ENCODE assay signal across 1 cellular context in the genomic region with DNA sequence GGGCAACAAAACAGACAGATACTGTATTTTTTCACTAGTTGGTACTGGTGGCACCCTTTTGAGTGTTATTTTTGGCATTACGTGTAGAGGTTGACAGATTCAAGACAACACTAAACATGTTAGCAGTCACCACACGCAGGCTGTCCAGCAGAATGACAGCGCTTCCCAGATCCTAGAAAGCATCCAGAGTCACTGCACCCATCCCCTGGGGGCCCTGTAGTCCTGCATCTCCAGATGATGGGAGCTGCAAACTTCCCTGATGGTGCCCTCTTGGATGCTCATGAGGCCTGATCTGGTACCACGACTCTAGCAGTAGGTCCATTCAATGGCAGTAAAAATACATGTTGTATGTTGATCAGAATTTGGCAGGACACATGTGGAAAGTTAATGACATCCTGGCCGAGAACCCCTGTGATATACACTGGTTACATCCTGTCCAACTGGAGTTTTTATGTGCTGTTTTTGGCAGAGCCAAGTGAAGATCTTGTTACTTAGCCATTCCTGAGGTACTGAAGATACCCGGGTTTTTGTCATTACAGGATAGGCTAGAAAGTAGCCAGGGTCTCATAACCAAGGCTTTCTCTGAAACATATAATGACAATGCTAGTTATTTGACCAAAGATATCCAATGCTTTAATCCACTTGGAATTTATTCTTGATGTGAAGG.
TF ChIP-seq lines count a peak whose summit lies in the region.

No MANE protein-coding gene starts in this region.

TF ChIP-seq in HEK293, 187 proteins besides CTCF, POLR2A, EP300 and RAD21 (continued from another document and continues in another):
- no peak for TF ChIP-seq TCF7L2 (IDR thresholded peaks at IDR 0.05; ENCODE audit: borderline replicate concordance, low read depth, low read length)
- no peak for TF ChIP-seq GFI1B (tag by site-specific recombination; IDR thresholded peaks at IDR 0.05)
- TF ChIP-seq, protein P1, sequence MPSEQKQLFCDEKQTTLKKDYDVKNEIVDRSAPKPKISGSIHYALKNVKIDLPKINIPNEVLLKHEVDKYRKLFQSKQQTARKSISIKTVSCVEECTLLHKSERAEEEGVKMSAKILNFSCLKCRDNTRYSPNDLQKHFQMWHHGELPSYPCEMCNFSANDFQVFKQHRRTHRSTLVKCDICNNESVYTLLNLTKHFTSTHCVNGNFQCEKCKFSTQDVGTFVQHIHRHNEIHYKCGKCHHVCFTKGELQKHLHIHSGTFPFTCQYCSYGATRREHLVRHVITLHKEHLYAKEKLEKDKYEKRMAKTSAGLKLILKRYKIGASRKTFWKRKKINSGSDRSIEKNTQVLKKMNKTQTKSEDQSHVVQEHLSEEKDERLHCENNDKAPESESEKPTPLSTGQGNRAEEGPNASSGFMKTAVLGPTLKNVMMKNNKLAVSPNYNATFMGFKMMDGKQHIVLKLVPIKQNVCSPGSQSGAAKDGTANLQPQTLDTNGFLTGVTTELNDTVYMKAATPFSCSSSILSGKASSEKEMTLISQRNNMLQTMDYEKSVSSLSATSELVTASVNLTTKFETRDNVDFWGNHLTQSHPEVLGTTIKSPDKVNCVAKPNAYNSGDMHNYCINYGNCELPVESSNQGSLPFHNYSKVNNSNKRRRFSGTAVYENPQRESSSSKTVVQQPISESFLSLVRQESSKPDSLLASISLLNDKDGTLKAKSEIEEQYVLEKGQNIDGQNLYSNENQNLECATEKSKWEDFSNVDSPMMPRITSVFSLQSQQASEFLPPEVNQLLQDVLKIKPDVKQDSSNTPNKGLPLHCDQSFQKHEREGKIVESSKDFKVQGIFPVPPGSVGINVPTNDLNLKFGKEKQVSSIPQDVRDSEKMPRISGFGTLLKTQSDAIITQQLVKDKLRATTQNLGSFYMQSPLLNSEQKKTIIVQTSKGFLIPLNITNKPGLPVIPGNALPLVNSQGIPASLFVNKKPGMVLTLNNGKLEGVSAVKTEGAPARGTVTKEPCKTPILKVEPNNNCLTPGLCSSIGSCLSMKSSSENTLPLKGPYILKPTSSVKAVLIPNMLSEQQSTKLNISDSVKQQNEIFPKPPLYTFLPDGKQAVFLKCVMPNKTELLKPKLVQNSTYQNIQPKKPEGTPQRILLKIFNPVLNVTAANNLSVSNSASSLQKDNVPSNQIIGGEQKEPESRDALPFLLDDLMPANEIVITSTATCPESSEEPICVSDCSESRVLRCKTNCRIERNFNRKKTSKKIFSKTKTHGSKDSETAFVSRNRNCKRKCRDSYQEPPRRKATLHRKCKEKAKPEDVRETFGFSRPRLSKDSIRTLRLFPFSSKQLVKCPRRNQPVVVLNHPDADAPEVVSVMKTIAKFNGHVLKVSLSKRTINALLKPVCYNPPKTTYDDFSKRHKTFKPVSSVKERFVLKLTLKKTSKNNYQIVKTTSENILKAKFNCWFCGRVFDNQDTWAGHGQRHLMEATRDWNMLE (tag by site-specific recombination; conservative IDR thresholded peaks at IDR 0.05; ENCODE audit: low read depth), result no peak
- no peak for TF ChIP-seq ZNF777 (tag by site-specific recombination; IDR thresholded peaks at IDR 0.05; ENCODE audit: borderline replicate concordance)
- TF ChIP-seq, protein P2, sequence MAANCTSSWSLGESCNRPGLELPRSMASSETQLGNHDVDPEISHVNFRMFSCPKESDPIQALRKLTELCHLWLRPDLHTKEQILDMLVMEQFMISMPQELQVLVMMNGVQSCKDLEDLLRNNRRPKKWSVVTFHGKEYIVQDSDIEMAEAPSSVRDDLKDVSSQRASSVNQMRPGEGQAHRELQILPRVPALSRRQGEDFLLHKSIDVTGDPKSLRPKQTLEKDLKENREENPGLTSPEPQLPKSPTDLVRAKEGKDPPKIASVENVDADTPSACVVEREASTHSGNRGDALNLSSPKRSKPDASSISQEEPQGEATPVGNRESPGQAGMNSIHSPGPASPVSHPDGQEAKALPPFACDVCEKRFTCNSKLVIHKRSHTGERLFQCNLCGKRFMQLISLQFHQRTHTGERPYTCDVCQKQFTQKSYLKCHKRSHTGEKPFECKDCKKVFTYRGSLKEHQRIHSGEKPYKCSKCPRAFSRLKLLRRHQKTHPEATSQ (tag by site-specific recombination; IDR thresholded peaks at IDR 0.05), result no peak
- TF ChIP-seq, protein P3, sequence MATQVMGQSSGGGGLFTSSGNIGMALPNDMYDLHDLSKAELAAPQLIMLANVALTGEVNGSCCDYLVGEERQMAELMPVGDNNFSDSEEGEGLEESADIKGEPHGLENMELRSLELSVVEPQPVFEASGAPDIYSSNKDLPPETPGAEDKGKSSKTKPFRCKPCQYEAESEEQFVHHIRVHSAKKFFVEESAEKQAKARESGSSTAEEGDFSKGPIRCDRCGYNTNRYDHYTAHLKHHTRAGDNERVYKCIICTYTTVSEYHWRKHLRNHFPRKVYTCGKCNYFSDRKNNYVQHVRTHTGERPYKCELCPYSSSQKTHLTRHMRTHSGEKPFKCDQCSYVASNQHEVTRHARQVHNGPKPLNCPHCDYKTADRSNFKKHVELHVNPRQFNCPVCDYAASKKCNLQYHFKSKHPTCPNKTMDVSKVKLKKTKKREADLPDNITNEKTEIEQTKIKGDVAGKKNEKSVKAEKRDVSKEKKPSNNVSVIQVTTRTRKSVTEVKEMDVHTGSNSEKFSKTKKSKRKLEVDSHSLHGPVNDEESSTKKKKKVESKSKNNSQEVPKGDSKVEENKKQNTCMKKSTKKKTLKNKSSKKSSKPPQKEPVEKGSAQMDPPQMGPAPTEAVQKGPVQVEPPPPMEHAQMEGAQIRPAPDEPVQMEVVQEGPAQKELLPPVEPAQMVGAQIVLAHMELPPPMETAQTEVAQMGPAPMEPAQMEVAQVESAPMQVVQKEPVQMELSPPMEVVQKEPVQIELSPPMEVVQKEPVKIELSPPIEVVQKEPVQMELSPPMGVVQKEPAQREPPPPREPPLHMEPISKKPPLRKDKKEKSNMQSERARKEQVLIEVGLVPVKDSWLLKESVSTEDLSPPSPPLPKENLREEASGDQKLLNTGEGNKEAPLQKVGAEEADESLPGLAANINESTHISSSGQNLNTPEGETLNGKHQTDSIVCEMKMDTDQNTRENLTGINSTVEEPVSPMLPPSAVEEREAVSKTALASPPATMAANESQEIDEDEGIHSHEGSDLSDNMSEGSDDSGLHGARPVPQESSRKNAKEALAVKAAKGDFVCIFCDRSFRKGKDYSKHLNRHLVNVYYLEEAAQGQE (tag by site-specific recombination; IDR thresholded peaks at IDR 0.05), result peak; percentile 44
- no peak for TF ChIP-seq ZNF23 (tag by site-specific recombination; IDR thresholded peaks at IDR 0.05; ENCODE audit: borderline replicate concordance)
- no peak for TF ChIP-seq ZNF529 (tag by site-specific recombination; IDR thresholded peaks at IDR 0.05; ENCODE audit: insufficient replicate concordance)
- peak; percentile 45; the same call in 1 of the 2 replicates for TF ChIP-seq ZNF366 (tag by site-specific recombination; conservative IDR thresholded peaks at IDR 0.05)
- 0 out of 2 replicates have a peak, but pooled peaks have one; percentile 12 for TF ChIP-seq FEZF1 (tag by site-specific recombination; IDR thresholded peaks at IDR 0.05)
- TF ChIP-seq ZNF600 (tag by site-specific recombination; IDR thresholded peaks at IDR 0.05), result peak; percentile 83
- peak; percentile 20; the same call in 1 of the 2 replicates for TF ChIP-seq ZEB2 (tag by site-specific recombination; IDR thresholded peaks at IDR 0.05)
- TF ChIP-seq ZNF341 (tag by site-specific recombination; IDR thresholded peaks at IDR 0.05; ENCODE audit: low read depth), result no peak
- no peak for TF ChIP-seq ZNF664 (tag by site-specific recombination; IDR thresholded peaks at IDR 0.05)
- peak; percentile 27; the same call in 1 of the 2 replicates for TF ChIP-seq ZNF629 (tag by site-specific recombination; IDR thresholded peaks at IDR 0.05)
- no peak for TF ChIP-seq ZNF302 (tag by site-specific recombination; IDR thresholded peaks at IDR 0.05; ENCODE audit: low read depth)
- TF ChIP-seq ZNF501 (tag by site-specific recombination; IDR thresholded peaks at IDR 0.05), result peak; percentile 51; the same call in 1 of the 2 replicates
- TF ChIP-seq, protein P4, sequence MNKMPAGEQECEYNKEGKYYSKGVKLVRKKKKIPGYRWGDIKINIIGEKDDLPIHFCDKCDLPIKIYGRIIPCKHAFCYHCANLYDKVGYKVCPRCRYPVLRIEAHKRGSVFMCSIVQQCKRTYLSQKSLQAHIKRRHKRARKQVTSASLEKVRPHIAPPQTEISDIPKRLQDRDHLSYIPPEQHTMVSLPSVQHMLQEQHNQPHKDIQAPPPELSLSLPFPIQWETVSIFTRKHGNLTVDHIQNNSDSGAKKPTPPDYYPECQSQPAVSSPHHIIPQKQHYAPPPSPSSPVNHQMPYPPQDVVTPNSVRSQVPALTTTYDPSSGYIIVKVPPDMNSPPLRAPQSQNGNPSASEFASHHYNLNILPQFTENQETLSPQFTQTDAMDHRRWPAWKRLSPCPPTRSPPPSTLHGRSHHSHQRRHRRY (tag by site-specific recombination; IDR thresholded peaks at IDR 0.05), result no peak
- peak; percentile 63 for TF ChIP-seq ZBTB17 (tag by site-specific recombination; IDR thresholded peaks at IDR 0.05)
- TF ChIP-seq, protein P5, sequence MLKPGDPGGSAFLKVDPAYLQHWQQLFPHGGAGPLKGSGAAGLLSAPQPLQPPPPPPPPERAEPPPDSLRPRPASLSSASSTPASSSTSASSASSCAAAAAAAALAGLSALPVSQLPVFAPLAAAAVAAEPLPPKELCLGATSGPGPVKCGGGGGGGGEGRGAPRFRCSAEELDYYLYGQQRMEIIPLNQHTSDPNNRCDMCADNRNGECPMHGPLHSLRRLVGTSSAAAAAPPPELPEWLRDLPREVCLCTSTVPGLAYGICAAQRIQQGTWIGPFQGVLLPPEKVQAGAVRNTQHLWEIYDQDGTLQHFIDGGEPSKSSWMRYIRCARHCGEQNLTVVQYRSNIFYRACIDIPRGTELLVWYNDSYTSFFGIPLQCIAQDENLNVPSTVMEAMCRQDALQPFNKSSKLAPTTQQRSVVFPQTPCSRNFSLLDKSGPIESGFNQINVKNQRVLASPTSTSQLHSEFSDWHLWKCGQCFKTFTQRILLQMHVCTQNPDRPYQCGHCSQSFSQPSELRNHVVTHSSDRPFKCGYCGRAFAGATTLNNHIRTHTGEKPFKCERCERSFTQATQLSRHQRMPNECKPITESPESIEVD (tag by site-specific recombination; IDR thresholded peaks at IDR 0.05), result no peak
- TF ChIP-seq, protein P6, sequence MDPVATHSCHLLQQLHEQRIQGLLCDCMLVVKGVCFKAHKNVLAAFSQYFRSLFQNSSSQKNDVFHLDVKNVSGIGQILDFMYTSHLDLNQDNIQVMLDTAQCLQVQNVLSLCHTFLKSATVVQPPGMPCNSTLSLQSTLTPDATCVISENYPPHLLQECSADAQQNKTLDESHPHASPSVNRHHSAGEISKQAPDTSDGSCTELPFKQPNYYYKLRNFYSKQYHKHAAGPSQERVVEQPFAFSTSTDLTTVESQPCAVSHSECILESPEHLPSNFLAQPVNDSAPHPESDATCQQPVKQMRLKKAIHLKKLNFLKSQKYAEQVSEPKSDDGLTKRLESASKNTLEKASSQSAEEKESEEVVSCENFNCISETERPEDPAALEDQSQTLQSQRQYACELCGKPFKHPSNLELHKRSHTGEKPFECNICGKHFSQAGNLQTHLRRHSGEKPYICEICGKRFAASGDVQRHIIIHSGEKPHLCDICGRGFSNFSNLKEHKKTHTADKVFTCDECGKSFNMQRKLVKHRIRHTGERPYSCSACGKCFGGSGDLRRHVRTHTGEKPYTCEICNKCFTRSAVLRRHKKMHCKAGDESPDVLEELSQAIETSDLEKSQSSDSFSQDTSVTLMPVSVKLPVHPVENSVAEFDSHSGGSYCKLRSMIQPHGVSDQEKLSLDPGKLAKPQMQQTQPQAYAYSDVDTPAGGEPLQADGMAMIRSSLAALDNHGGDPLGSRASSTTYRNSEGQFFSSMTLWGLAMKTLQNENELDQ (tag by site-specific recombination; IDR thresholded peaks at IDR 0.05; ENCODE audit: low read depth), result no peak
- no peak for TF ChIP-seq HOXC10 (CRISPR knock-in tag; IDR thresholded peaks at IDR 0.05)
- TF ChIP-seq, protein P7, sequence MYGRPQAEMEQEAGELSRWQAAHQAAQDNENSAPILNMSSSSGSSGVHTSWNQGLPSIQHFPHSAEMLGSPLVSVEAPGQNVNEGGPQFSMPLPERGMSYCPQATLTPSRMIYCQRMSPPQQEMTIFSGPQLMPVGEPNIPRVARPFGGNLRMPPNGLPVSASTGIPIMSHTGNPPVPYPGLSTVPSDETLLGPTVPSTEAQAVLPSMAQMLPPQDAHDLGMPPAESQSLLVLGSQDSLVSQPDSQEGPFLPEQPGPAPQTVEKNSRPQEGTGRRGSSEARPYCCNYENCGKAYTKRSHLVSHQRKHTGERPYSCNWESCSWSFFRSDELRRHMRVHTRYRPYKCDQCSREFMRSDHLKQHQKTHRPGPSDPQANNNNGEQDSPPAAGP (tag by site-specific recombination; IDR thresholded peaks at IDR 0.05), result no peak
- TF ChIP-seq, protein P8, sequence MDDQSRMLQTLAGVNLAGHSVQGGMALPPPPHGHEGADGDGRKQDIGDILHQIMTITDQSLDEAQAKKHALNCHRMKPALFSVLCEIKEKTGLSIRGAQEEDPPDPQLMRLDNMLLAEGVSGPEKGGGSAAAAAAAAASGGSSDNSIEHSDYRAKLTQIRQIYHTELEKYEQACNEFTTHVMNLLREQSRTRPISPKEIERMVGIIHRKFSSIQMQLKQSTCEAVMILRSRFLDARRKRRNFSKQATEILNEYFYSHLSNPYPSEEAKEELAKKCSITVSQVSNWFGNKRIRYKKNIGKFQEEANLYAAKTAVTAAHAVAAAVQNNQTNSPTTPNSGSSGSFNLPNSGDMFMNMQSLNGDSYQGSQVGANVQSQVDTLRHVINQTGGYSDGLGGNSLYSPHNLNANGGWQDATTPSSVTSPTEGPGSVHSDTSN (CRISPR knock-in tag; IDR thresholded peaks at IDR 0.05), result no peak
- no peak for TF ChIP-seq ZNF837 (tag by site-specific recombination; IDR thresholded peaks at IDR 0.05)
- TF ChIP-seq, protein P9, sequence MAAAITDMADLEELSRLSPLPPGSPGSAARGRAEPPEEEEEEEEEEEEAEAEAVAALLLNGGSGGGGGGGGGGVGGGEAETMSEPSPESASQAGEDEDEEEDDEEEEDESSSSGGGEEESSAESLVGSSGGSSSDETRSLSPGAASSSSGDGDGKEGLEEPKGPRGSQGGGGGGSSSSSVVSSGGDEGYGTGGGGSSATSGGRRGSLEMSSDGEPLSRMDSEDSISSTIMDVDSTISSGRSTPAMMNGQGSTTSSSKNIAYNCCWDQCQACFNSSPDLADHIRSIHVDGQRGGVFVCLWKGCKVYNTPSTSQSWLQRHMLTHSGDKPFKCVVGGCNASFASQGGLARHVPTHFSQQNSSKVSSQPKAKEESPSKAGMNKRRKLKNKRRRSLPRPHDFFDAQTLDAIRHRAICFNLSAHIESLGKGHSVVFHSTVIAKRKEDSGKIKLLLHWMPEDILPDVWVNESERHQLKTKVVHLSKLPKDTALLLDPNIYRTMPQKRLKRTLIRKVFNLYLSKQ (tag by site-specific recombination; IDR thresholded peaks at IDR 0.05; ENCODE audit: borderline replicate concordance), result no peak
- TF ChIP-seq, protein P10, sequence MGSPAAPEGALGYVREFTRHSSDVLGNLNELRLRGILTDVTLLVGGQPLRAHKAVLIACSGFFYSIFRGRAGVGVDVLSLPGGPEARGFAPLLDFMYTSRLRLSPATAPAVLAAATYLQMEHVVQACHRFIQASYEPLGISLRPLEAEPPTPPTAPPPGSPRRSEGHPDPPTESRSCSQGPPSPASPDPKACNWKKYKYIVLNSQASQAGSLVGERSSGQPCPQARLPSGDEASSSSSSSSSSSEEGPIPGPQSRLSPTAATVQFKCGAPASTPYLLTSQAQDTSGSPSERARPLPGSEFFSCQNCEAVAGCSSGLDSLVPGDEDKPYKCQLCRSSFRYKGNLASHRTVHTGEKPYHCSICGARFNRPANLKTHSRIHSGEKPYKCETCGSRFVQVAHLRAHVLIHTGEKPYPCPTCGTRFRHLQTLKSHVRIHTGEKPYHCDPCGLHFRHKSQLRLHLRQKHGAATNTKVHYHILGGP (tag by site-specific recombination; IDR thresholded peaks at IDR 0.05), result peak; percentile 77
